22 cellular contexts compared by ENCODE assay signal in genomic region chr4:33739886-33740285, GRCh38.
DNase-seq lines count a peak whose midpoint lies in the region; ATAC-seq, FAIRE-seq and TF ChIP-seq lines count a peak whose summit lies in the region.
"Had no signal": no experiment of that assay in that cellular context is flagged by ENCODE, and none has a peak within 500 bp of the region (broad histone marks: within the 10 kb centered on the region; RNA-seq: fewer than 3 reads in every experiment).

No MANE protein-coding gene starts in this region.

- H3K4me2 ChIP-seq in BLaER1 treated with 17β-estradiol and CSF1 and Interleukin-3, amounts not matched to agents 10 nM and 100 nM: peak overlapping the region; percentile 15 to 55 (median 34); a peak in 20 of 22 replicates
- peak overlapping the region; percentile 24 for H3K4me2 ChIP-seq in Loucy (ENCODE audit: low read depth, low read length, poor library complexity, severe bottlenecking)
- no peak overlapping the region for H3K4me2 ChIP-seq in K562 (ENCODE audit: insufficient read depth, low read length)
- H3K4me2 ChIP-seq in neuronal stem cell (ENCODE audit: insufficient read depth, low read length, poor library complexity, severe bottlenecking): no peak overlapping the region

- BruUV-seq in K562 (replicated peaks; lab: Mats Ljungman, UMichigan): no TSS peak

- no peak for FAIRE-seq in K562 (lab: Jason Lieb, UNC)
- FAIRE-seq: HepG2 had no signal

- peaks cover 0 to 30% (median 8%) of the 10 kb centered on the region in 11 experiments; a peak in 11 of 22 replicates for H3K9me3 ChIP-seq in BLaER1 treated with 17β-estradiol and CSF1 and Interleukin-3, amounts not matched to agents 10 nM and 100 nM (replicated peaks in 1 of 11)
- H3K9me3 ChIP-seq in Loucy (ENCODE audit: insufficient read depth, low read depth, low read length) (no peaks in the 10 kb centered on the region), K562 (replicated peaks; ENCODE audit: control insufficient read depth, insufficient read depth, low read depth, low read length) (no peaks in the 10 kb centered on the region; the same call in 1 of the 2 replicates), neuronal stem cell (replicated peaks in 1 of 2; ENCODE audit: control insufficient read depth in 2 of 2, insufficient read depth in 1 of 2, low read depth in 1 of 2, low read length in 2 of 2) (peaks cover 0 to 1% of the 10 kb centered on the region in 2 donors)
- H3K9me3 ChIP-seq: Peyer's patch had no signal

- no peak for TF ChIP-seq EP300 in K562 (IDR thresholded peaks at IDR 0.05; ENCODE audit: low read length)

- in situ Hi-C loops in K562 (cut with MboI): no loop called here

- H4K20me1 ChIP-seq in BLaER1 treated with 17β-estradiol and CSF1 and Interleukin-3, amounts not matched to agents 10 nM and 100 nM: no peaks in the 10 kb centered on the region
- no peaks in the 10 kb centered on the region for H4K20me1 ChIP-seq in Loucy (ENCODE audit: insufficient read depth, low read length, poor library complexity, severe bottlenecking)
- no peaks in the 10 kb centered on the region for H4K20me1 ChIP-seq in K562 (replicated peaks; ENCODE audit: control insufficient read depth, insufficient read depth, low read length)

- no peak for TF ChIP-seq POLR2A in K562 (conservative IDR thresholded peaks at IDR 0.05)

- H3K9me2 ChIP-seq in Loucy (replicated peaks; ENCODE audit: low read depth, low read length): no peaks in the 10 kb centered on the region

- H2BK5ac ChIP-seq in neuronal stem cell (ENCODE audit: low read length): no peak overlapping the region

- TF ChIP-seq RAD21 in K562 (CRISPR knock-in tag; conservative IDR thresholded peaks at IDR 0.05 in 1 of 2, IDR thresholded peaks at IDR 0.05 in 1 of 2): no peak

- no peak overlapping the region for H3K4ac ChIP-seq in neuronal stem cell (ENCODE audit: low read length)

- CTCF ChIA-PET in K562 (lab: Yijun Ruan, JAX; ENCODE audit: low intra/inter-chr PET ratio): no interaction called here

- H3K23ac ChIP-seq in neuronal stem cell (ENCODE audit: low read depth, low read length, poor library complexity): no peak overlapping the region

- H2AFZ ChIP-seq in Loucy (ENCODE audit: low read length): no peak overlapping the region
- peak overlapping the region; percentile 45; the same call in 1 of the 2 replicates for H2AFZ ChIP-seq in K562 (ENCODE audit: low read depth, low read length)
- H2AFZ ChIP-seq in neuronal stem cell (ENCODE audit: low read length): peak overlapping the region; percentile 56
- H2AFZ ChIP-seq: GM23248 had no signal

- H2BK120ac ChIP-seq in neuronal stem cell (ENCODE audit: low read depth, low read length): no peak overlapping the region

- no peak overlapping the region for H4K8ac ChIP-seq in neuronal stem cell (ENCODE audit: low read depth, low read length)

- H3K14ac ChIP-seq in neuronal stem cell (ENCODE audit: low read length): no peak overlapping the region

- TF ChIP-seq CTCF in Loucy (conservative IDR thresholded peaks at IDR 0.05; ENCODE audit: low read length) (no peak), K562 (IDR thresholded peaks at IDR 0.05 in 2 of 3, conservative IDR thresholded peaks at IDR 0.05 in 1 of 3; ENCODE audit: insufficient read depth in 2 of 3, low read depth in 1 of 3, low read length in 3 of 3) (no peak)

- no peak overlapping the region for H4K91ac ChIP-seq in neuronal stem cell (ENCODE audit: low read depth, low read length, poor library complexity)

- H3K27ac ChIP-seq in BLaER1 treated with 17β-estradiol and CSF1 and Interleukin-3, amounts not matched to agents 10 nM and 100 nM: peak overlapping the region in 5 of 11 experiments; percentile 26 to 59 (median 38); a peak in 8 of 22 replicates
- H3K27ac ChIP-seq in K562 (ENCODE audit: extremely low read depth, low read depth, low read length): peak overlapping the region; percentile 44; the same call in 1 of the 3 replicates
- no peak overlapping the region for H3K27ac ChIP-seq in neuronal stem cell (replicated peaks; ENCODE audit: low read length)
- H3K27ac ChIP-seq: GM23248, Peyer's patch had no signal

- H2BK12ac ChIP-seq in neuronal stem cell (ENCODE audit: low read length): no peak overlapping the region

- intact Hi-C loops in K562 (cut with micrococcal nuclease): no loop called here

- DNase-seq in K562 (ENCODE audit: extremely low read depth in 1 of 4, low spot score in 3 of 4): no peak
- DNase-seq in neuronal stem cell (ENCODE audit: low spot score): no peak
- DNase-seq in occipital lobe (lab: John Stamatoyannopoulos, UW): no peak
- no peak for DNase-seq in epidermal melanocyte (ENCODE audit: insufficient read length, low spot score)
- DNase-seq: ACHN; AML-193; Calu3; CD4-positive, CD25-positive, alpha-beta regulatory T cell; DMS53; GM23248; MM.1S; NCI-H1105; NCI-H1694; NCI-H510A treated with DMSO at 0.1 percent for 48 hours; NCI-H82; Peyer's patch; Right ventricle myocardium superior had no signal

- no peaks in the 10 kb centered on the region for H3K9me1 ChIP-seq in K562 (ENCODE audit: control insufficient read depth, insufficient read depth, low read length)

- WGBS in K562 (ENCODE audit: insufficient coverage, low coverage, missing lambda C conversion rate): 2% methylated on average over 6 of the region's 6 CpGs
- no CpG with 5 or more reads among the region's 6 CpGs for WGBS in neuronal stem cell (ENCODE audit: extremely low coverage in 2 of 2, insufficient read length in 2 of 2, insufficient replicate concordance in 1 of 2), 2 donors

- POLR2A ChIA-PET in K562 (lab: Yijun Ruan, JAX): no interaction called here

- no peaks in the 10 kb centered on the region for H3F3A ChIP-seq in Loucy (ENCODE audit: low read depth)

- H3K36me3 ChIP-seq in BLaER1 treated with 17β-estradiol and CSF1 and Interleukin-3, amounts not matched to agents 10 nM and 100 nM: no peaks in the 10 kb centered on the region
- H3K36me3 ChIP-seq in Loucy (ENCODE audit: insufficient read depth, low read length) (no peaks in the 10 kb centered on the region), K562 (ENCODE audit: control insufficient read depth, insufficient read depth, low read length) (no peaks in the 10 kb centered on the region), neuronal stem cell (replicated peaks in 1 of 2; ENCODE audit: control insufficient read depth in 2 of 2, insufficient read depth in 2 of 2, low read length in 2 of 2) (no peaks in the 10 kb centered on the region)
- H3K36me3 ChIP-seq: Peyer's patch had no signal

- no peak overlapping the region for H2BK15ac ChIP-seq in neuronal stem cell (ENCODE audit: low read length)

- H3K79me2 ChIP-seq in Loucy (ENCODE audit: insufficient read depth, low read length) (no peaks in the 10 kb centered on the region), K562 (ENCODE audit: control insufficient read depth, insufficient read depth, low read length) (no peaks in the 10 kb centered on the region)

- no peak overlapping the region for H3K18ac ChIP-seq in neuronal stem cell (ENCODE audit: low read length)

- no peaks in the 10 kb centered on the region for H3K79me1 ChIP-seq in neuronal stem cell (ENCODE audit: low read depth, low read length)

- H3K4me3 ChIP-seq in BLaER1 treated with 17β-estradiol and CSF1 and Interleukin-3, amounts not matched to agents 10 nM and 100 nM: 0 out of 20 replicates have a peak overlapping the region, but pooled peaks of 1 of the 10 experiments have one; percentile 19
- H3K4me3 ChIP-seq in Loucy (ENCODE audit: low read length, poor library complexity, severe bottlenecking) (no peak overlapping the region), K562 (no peak overlapping the region), neuronal stem cell (ENCODE audit: low read length in 2 of 2) (no peak overlapping the region)
- H3K4me3 ChIP-seq: GM23248, Peyer's patch had no signal

- ATAC-seq in K562: peak; percentile 37; the same call in 1 of the 3 replicates
- ATAC-seq in GM21825 (IDR thresholded peaks at IDR 0.05; ENCODE audit: unreplicated experiment): no peak
- ATAC-seq: HCT116, HepG2 had no signal

- no peak overlapping the region for H3K9ac ChIP-seq in BLaER1 treated with 17β-estradiol and CSF1 and Interleukin-3, amounts not matched to agents 10 nM and 100 nM
- H3K9ac ChIP-seq in Loucy (ENCODE audit: low read depth, low read length, poor library complexity, severe bottlenecking) (no peak overlapping the region), K562 (ENCODE audit: insufficient read depth in 1 of 2, low read depth in 2 of 2, low read length in 2 of 2) (no peak overlapping the region), neuronal stem cell (ENCODE audit: low read depth, low read length, poor library complexity) (no peak overlapping the region)
- H3K9ac ChIP-seq: GM23248 had no signal

- H2AK5ac ChIP-seq in neuronal stem cell (ENCODE audit: low read depth, low read length): no peak overlapping the region

- H3K4me1 ChIP-seq in BLaER1 treated with 17β-estradiol and CSF1 and Interleukin-3, amounts not matched to agents 10 nM and 100 nM: peaks cover 0 to 16% (median 10%) of the 10 kb centered on the region in 10 experiments; a peak in 13 of 20 replicates
- no peaks in the 10 kb centered on the region for H3K4me1 ChIP-seq in Loucy (ENCODE audit: insufficient read depth, low read length, poor library complexity, severe bottlenecking)
- no peaks in the 10 kb centered on the region for H3K4me1 ChIP-seq in K562 (replicated peaks in 1 of 2; ENCODE audit: control insufficient read depth in 2 of 2, insufficient read depth in 2 of 2, low read length in 2 of 2)
- H3K4me1 ChIP-seq in neuronal stem cell (ENCODE audit: control insufficient read depth in 2 of 2, insufficient read depth in 1 of 2, low read depth in 1 of 2, low read length in 2 of 2): no peaks in the 10 kb centered on the region
- H3K4me1 ChIP-seq: Peyer's patch had no signal

- no peaks in the 10 kb centered on the region for H3K27me3 ChIP-seq in BLaER1 treated with 17β-estradiol and CSF1 and Interleukin-3, amounts not matched to agents 10 nM and 100 nM
- H3K27me3 ChIP-seq in Loucy (ENCODE audit: insufficient read depth, low read length, poor library complexity, severe bottlenecking) (no peaks in the 10 kb centered on the region), K562 (ENCODE audit: control insufficient read depth in 2 of 2, insufficient read depth in 2 of 2, low read length in 2 of 2) (no peaks in the 10 kb centered on the region), neuronal stem cell (ENCODE audit: control insufficient read depth in 3 of 3, insufficient read depth in 3 of 3, low read depth in 1 of 3, low read length in 3 of 3) (no peaks in the 10 kb centered on the region)
- H3K27me3 ChIP-seq: Peyer's patch had no signal

TF ChIP-seq in K562, 482 proteins besides CTCF, POLR2A, EP300 and RAD21 (continues in another document):
- peak; percentile 18; the same call in 1 of the 2 replicates for TF ChIP-seq RFX1 (IDR thresholded peaks at IDR 0.05)

Comparison
In these comparisons a context has a peak if more than half of its experiments do, and no peak if none do; other contexts are left out.
1. H3K4me2 ChIP-seq: peak in BLaER1 treated with 17β-estradiol and CSF1 and Interleukin-3, amounts not matched to agents 10 nM and 100 nM (11 of 11) and Loucy (single experiment); none in K562 (single experiment) and neuronal stem cell (single experiment).